Comparison of ENCODE assay signal across 24 cellular contexts in the genomic region with DNA sequence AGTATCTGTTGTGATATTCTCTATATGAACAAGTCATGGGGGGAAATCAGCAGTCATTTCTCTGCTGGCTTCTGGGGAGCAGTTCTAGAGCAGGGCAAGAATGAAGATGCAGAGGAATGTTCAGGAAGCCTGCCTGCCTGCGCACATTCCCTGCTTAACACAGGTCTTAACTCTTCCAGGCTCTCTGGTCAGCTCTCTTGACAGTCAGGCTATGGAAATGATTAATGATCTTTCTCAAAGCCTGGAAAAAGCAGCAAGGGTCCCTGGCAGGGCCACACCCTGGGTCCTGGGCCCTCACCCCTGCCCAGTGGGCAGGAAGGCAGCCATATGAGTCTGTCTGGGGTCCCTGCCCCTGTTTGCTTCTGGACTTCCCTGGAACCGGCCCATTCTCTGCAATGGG. TPM values are rescaled to one million over a fixed set of nuclear protein-coding genes. Genes with fewer than 3 reads are reported as not detected.
DNase-seq lines count a peak whose midpoint lies in the region; ATAC-seq and TF ChIP-seq lines count a peak whose summit lies in the region.
"Had no signal": no experiment of that assay in that cellular context is flagged by ENCODE, and none has a peak within 500 bp of the region (broad histone marks: within the 10 kb centered on the region; RNA-seq: fewer than 3 reads in every experiment).

No MANE protein-coding gene starts in this region.

- H3K27ac Mint-ChIP-seq in activated naive CD4-positive, alpha-beta T cell treated with anti-CD3 and anti-CD28 coated beads, Interleukin-2, amount 50 U/mL, for 72 hours = peak overlapping the region; percentile 7 to 46
- H3K27ac Mint-ChIP-seq in activated T-helper 17 cell treated with anti-CD3 and anti-CD28 coated beads, Interleukin-2, amount 50 U/mL, for 72 hours = peak overlapping the region; percentile 63
- H3K27ac Mint-ChIP-seq in mesothelial cell of epicardium = peak overlapping the region; percentile 43

- intact Hi-C loops in tibial artery (cut with DNase I; ENCODE audit: low total_unique reads) = no loop called here
- intact Hi-C loops in esophagus muscularis mucosa (cut with DNase I) = no loop called here

- DNase-seq in activated naive CD4-positive, alpha-beta T cell treated with anti-CD3 and anti-CD28 coated beads, Interleukin-2, amount 50 U/mL, for 72 hours (ENCODE audit: low spot score in 2 of 2) = no peak
- DNase-seq in activated naive CD4-positive, alpha-beta T cell treated with Interleukin-2 at 50 U/mL for 16 hours = no peak
- DNase-seq in mesothelial cell of epicardium (ENCODE audit: low spot score in 2 of 2, unreplicated experiment in 2 of 2) = no peak
- DNase-seq in tibial artery = no peak
- DNase-seq in esophagus muscularis mucosa (ENCODE audit: extremely low spot score) = no peak
- DNase-seq: activated CD4-positive, alpha-beta T cell treated with anti-CD3 and anti-CD28 coated beads, Interleukin-2, amount 50 U/mL, for 1 hour; activated effector memory CD4-positive, alpha-beta T cell treated with anti-CD3 and anti-CD28 coated beads, Interleukin-2, amount 50 U/mL, for 16 hours; Caco-2; DMS79 treated with DMSO at 0.1 percent for 48 hours; NCI-H1105 treated with DMSO at 0.1 percent for 48 hours; NCI-H2029 treated with DMSO at 0.1 percent for 48 hours; NCI-H526 treated with DMSO at 0.1 percent for 48 hours; ovary; stimulated activated CD4-positive, alpha-beta T cell treated with anti-CD3 and anti-CD28 coated beads, Interleukin-2, amount 100 ng/mL, for 24 hours; upper lobe of left lung had no signal

- no peak for TF ChIP-seq POLR2A in esophagus muscularis mucosa (IDR thresholded peaks at IDR 0.05; ENCODE audit: low read depth)

- H3K4me3 ChIP-seq in tibial artery (no peak overlapping the region), esophagus muscularis mucosa (no peak overlapping the region)
- H3K4me3 ChIP-seq: BLaER1, HAP-1, ovary, SJSA1, smooth muscle cell, upper lobe of left lung had no signal

- H3K36me3 Mint-ChIP-seq in activated naive CD4-positive, alpha-beta T cell treated with anti-CD3 and anti-CD28 coated beads, Interleukin-2, amount 50 U/mL, for 72 hours = no peaks in the 10 kb centered on the region
- H3K36me3 Mint-ChIP-seq in activated T-helper 17 cell treated with anti-CD3 and anti-CD28 coated beads, Interleukin-2, amount 50 U/mL, for 72 hours (ENCODE audit: low read depth) = peaks cover 74% of the 10 kb centered on the region
- H3K36me3 Mint-ChIP-seq in mesothelial cell of epicardium = peaks cover 3% of the 10 kb centered on the region

- no peak overlapping the region for H3K4me3 Mint-ChIP-seq in activated T-helper 17 cell treated with anti-CD3 and anti-CD28 coated beads, Interleukin-2, amount 50 U/mL, for 72 hours
- no peak overlapping the region for H3K4me3 Mint-ChIP-seq in mesothelial cell of epicardium
- H3K4me3 Mint-ChIP-seq: naive thymus-derived CD8-positive, alpha-beta T cell had no signal

- H3K9me3 ChIP-seq in tibial artery (no peaks in the 10 kb centered on the region), esophagus muscularis mucosa (no peaks in the 10 kb centered on the region)
- H3K9me3 ChIP-seq: BLaER1, Caco-2, HAP-1, ovary, SJSA1, upper lobe of left lung had no signal

- no peaks in the 10 kb centered on the region for H3K27me3 ChIP-seq in tibial artery
- no peaks in the 10 kb centered on the region for H3K27me3 ChIP-seq in esophagus muscularis mucosa
- H3K27me3 ChIP-seq: BLaER1, ovary, SJSA1, upper lobe of left lung had no signal

- no peaks in the 10 kb centered on the region for H3K4me1 Mint-ChIP-seq in activated T-helper 17 cell treated with anti-CD3 and anti-CD28 coated beads, Interleukin-2, amount 50 U/mL, for 72 hours
- H3K4me1 Mint-ChIP-seq in mesothelial cell of epicardium = peaks cover 36% of the 10 kb centered on the region

- no peak overlapping the region for H3K27ac ChIP-seq in tibial artery
- H3K27ac ChIP-seq in esophagus muscularis mucosa (replicated peaks in 1 of 4) = no peak overlapping the region
- H3K27ac ChIP-seq: BLaER1, epithelial cell of prostate, ovary, SJSA1, upper lobe of left lung had no signal

- peaks cover 5 to 24% (median 10%) of the 10 kb centered on the region in 3 donors for H3K36me3 ChIP-seq in tibial artery
- H3K36me3 ChIP-seq in esophagus muscularis mucosa = peaks cover under 1 to 37% (median 12%) of the 10 kb centered on the region in 4 donors
- H3K36me3 ChIP-seq: ovary, SJSA1 had no signal

- no peaks in the 10 kb centered on the region for H3K9me3 Mint-ChIP-seq in activated naive CD4-positive, alpha-beta T cell treated with anti-CD3 and anti-CD28 coated beads, Interleukin-2, amount 50 U/mL, for 72 hours
- no peaks in the 10 kb centered on the region for H3K9me3 Mint-ChIP-seq in activated T-helper 17 cell treated with anti-CD3 and anti-CD28 coated beads, Interleukin-2, amount 50 U/mL, for 72 hours
- H3K9me3 Mint-ChIP-seq in mesothelial cell of epicardium = no peaks in the 10 kb centered on the region
- H3K9me3 Mint-ChIP-seq: naive thymus-derived CD8-positive, alpha-beta T cell had no signal

- no peak for ATAC-seq in activated naive CD4-positive, alpha-beta T cell treated with anti-CD3 and anti-CD28 coated beads, Interleukin-2, amount 50 U/mL, for 72 hours
- ATAC-seq in activated T-helper 17 cell treated with anti-CD3 and anti-CD28 coated beads, Interleukin-2, amount 50 U/mL, for 72 hours (replicated peaks) = no peak
- ATAC-seq in GM21447 (IDR thresholded peaks at IDR 0.05; ENCODE audit: unreplicated experiment) = no peak
- ATAC-seq: naive thymus-derived CD8-positive, alpha-beta T cell; Panc1 had no signal

- TF ChIP-seq CTCF in mesothelial cell of epicardium (IDR thresholded peaks at IDR 0.05; ENCODE audit: unreplicated experiment) = no peak
- no peak for TF ChIP-seq CTCF in tibial artery (IDR thresholded peaks at IDR 0.05)
- TF ChIP-seq CTCF in esophagus muscularis mucosa (IDR thresholded peaks at IDR 0.05) = no peak

- 64% methylated on average over 2 of the region's 2 CpGs for WGBS in esophagus muscularis mucosa

- H3K27me3 Mint-ChIP-seq in activated T-helper 17 cell treated with anti-CD3 and anti-CD28 coated beads, Interleukin-2, amount 50 U/mL, for 72 hours = no peaks in the 10 kb centered on the region
- H3K27me3 Mint-ChIP-seq in mesothelial cell of epicardium (ENCODE audit: low read depth) = no peaks in the 10 kb centered on the region
- H3K27me3 Mint-ChIP-seq: naive thymus-derived CD8-positive, alpha-beta T cell had no signal

- H3K4me1 ChIP-seq in tibial artery (peaks cover 0 to 12% (median 9%) of the 10 kb centered on the region in 4 donors), esophagus muscularis mucosa (peaks cover 0 to 11% (median 7%) of the 10 kb centered on the region in 4 donors)
- H3K4me1 ChIP-seq: Caco-2, SJSA1 had no signal

- no peak for TF ChIP-seq EP300 in esophagus muscularis mucosa (IDR thresholded peaks at IDR 0.05)

RNA-seq across cellular contexts. Expression of a gene that starts 31.4 kb away (rescaled TPM):
- total RNA-seq in activated naive CD4-positive, alpha-beta T cell treated with anti-CD3 and anti-CD28 coated beads, Interleukin-2, amount 50 U/mL, for 72 hours = 100 to 1,000 TPM; 160 to 176 TPM
- 100 to 1,000 TPM; 117 to 179 TPM for total RNA-seq in activated T-helper 17 cell treated with anti-CD3 and anti-CD28 coated beads, Interleukin-2, amount 50 U/mL, for 72 hours
- total RNA-seq in mesothelial cell of epicardium (80.1 to 83.0 TPM (median 80.9 TPM) in 3 replicates), esophagus muscularis mucosa (10 to 100 TPM; 74.6 to 89.8 (median 80.7) TPM)

RNA-seq across cellular contexts. Expression of a gene that starts 43.2 kb away (rescaled TPM):
- total RNA-seq in activated naive CD4-positive, alpha-beta T cell treated with anti-CD3 and anti-CD28 coated beads, Interleukin-2, amount 50 U/mL, for 72 hours = 10 to 100 TPM; 25.7 to 37.7 TPM
- total RNA-seq in activated T-helper 17 cell treated with anti-CD3 and anti-CD28 coated beads, Interleukin-2, amount 50 U/mL, for 72 hours = 10 to 100 TPM; 40.3 to 43.9 TPM
- total RNA-seq in mesothelial cell of epicardium (18.0 to 22.1 TPM (median 19.6 TPM) in 3 replicates), esophagus muscularis mucosa (1 to 10 TPM; 3.6 to 6.8 (median 6.7) TPM)
